15 cellular contexts compared by ENCODE assay signal in the genomic region with DNA sequence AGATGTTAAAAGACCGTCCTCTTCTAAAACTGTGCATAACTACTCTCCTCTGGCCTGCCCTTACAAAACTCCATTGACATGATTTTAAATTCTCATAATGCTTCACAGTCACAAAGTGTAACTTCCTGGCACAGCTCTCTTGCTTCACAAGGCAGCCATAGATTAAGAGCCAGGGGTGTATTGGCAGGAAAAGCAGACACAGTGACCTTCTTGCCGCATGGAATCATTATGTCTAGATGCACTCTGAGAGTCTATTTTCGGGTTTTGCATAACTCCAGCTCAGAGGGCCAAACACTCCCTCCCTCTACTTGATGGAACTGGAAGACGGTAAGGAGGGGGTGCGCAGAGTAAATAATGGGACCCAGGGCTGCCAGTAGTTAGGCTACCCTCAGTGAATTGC.
DNase-seq lines count a peak whose midpoint lies in the region; ATAC-seq and TF ChIP-seq lines count a peak whose summit lies in the region.
"Had no signal": no experiment of that assay in that cellular context is flagged by ENCODE, and none has a peak within 500 bp of the region (broad histone marks: within the 10 kb centered on the region; RNA-seq: fewer than 3 reads in every experiment).

No MANE protein-coding gene starts in this region.

- no peak overlapping the region for H3K4me2 ChIP-seq in GM23338

- no peaks in the 10 kb centered on the region for H3K9me3 ChIP-seq in heart left ventricle
- H3K9me3 ChIP-seq in CD4-positive, alpha-beta memory T cell (ENCODE audit: control insufficient read depth in 1 of 2, low read length in 2 of 2), result no peaks in the 10 kb centered on the region

- no peaks in the 10 kb centered on the region for H4K20me1 ChIP-seq in GM23338 (replicated peaks; ENCODE audit: insufficient read depth)

- POLR2A ChIA-PET in CD4-positive, alpha-beta memory T cell (lab: Charles Lee; ENCODE audit: partially characterized antibody), result no interaction called here

- no peak overlapping the region for H3K27ac Mint-ChIP-seq in GM23338
- no peak overlapping the region for H3K27ac Mint-ChIP-seq in activated naive CD8-positive, alpha-beta T cell treated with anti-CD3 and anti-CD28 coated beads, Interleukin-2, amount 50 U/mL, for 24 hours
- no peak overlapping the region for H3K27ac Mint-ChIP-seq in CD4-positive, alpha-beta memory T cell

- intact Hi-C loops in heart left ventricle (cut with DNase I), result loop anchor here in 3 of 10 donors (5.0 kb wide), 4 partner anchors 37 to 112 kb away; a partner anchor contains a TSS
- intact Hi-C loops in lower leg skin (cut with DNase I; ENCODE audit: low total_unique reads), result no loop called here
- intact Hi-C loops in CD4-positive, alpha-beta memory T cell (cut with micrococcal nuclease), result no loop called here

- CTCF ChIA-PET in CD4-positive, alpha-beta memory T cell (lab: Charles Lee; ENCODE audit: partially characterized antibody), result no interaction called here

- H3K27me3 Mint-ChIP-seq in GM23338 (ENCODE audit: insufficient read depth, low read depth, poor library complexity), result no peaks in the 10 kb centered on the region
- no peaks in the 10 kb centered on the region for H3K27me3 Mint-ChIP-seq in activated naive CD8-positive, alpha-beta T cell treated with anti-CD3 and anti-CD28 coated beads, Interleukin-2, amount 50 U/mL, for 24 hours
- no peaks in the 10 kb centered on the region for H3K27me3 Mint-ChIP-seq in CD4-positive, alpha-beta memory T cell
- H3K27me3 Mint-ChIP-seq: naive thymus-derived CD8-positive, alpha-beta T cell had no signal

- in situ Hi-C loops in ACHN (cut with HindIII; ENCODE audit: low pct_ligation_motif_present, low pct_unique_long_range_greater_than_20kb, low sequenced_read_pairs), result no loop called here

- H3K9me2 ChIP-seq in GM23338 (ENCODE audit: insufficient read depth), result no peaks in the 10 kb centered on the region

- DNase-seq in GM23338 (ENCODE audit: low spot score) (no peak), cardiac fibroblast (ENCODE audit: low read depth in 2 of 2) (peak; percentile 52 to 80), heart left ventricle (peak in 4 of 5 donors; percentile 44 to 59 (median 48)), putamen (ENCODE audit: low spot score) (peak; percentile 38), ACHN (no peak), lower leg skin (ENCODE audit: low spot score in 2 of 2) (no peak)
- DNase-seq in activated naive CD8-positive, alpha-beta T cell treated with anti-CD3 and anti-CD28 coated beads, Interleukin-2, amount 50 U/mL, for 24 hours, result no peak
- no peak for DNase-seq in CD4-positive, alpha-beta memory T cell
- DNase-seq: activated CD4-positive, CD25-positive, alpha-beta regulatory T cell treated with anti-CD3 and anti-CD28 coated beads, Interleukin-2, amount 50 U/mL, for 72 hours; activated naive CD4-positive, alpha-beta T cell; cerebellar nuclear complex; hippocampal formation; left colon; naive thymus-derived CD8-positive, alpha-beta T cell; T-helper 2 cell had no signal

- no peak for ATAC-seq in GM23338
- ATAC-seq in heart left ventricle, result peak; percentile 89 to 93 (median 92)
- no peak for ATAC-seq in activated naive CD8-positive, alpha-beta T cell treated with anti-CD3 and anti-CD28 coated beads, Interleukin-2, amount 50 U/mL, for 24 hours
- ATAC-seq: left colon; naive thymus-derived CD8-positive, alpha-beta T cell had no signal

- no peaks in the 10 kb centered on the region for H3K9me3 Mint-ChIP-seq in GM23338
- H3K9me3 Mint-ChIP-seq in activated naive CD8-positive, alpha-beta T cell treated with anti-CD3 and anti-CD28 coated beads, Interleukin-2, amount 50 U/mL, for 24 hours, result no peaks in the 10 kb centered on the region
- no peaks in the 10 kb centered on the region for H3K9me3 Mint-ChIP-seq in CD4-positive, alpha-beta memory T cell
- H3K9me3 Mint-ChIP-seq: naive thymus-derived CD8-positive, alpha-beta T cell had no signal

- 14 to 31% (median 28%) methylated on average over 5 of the region's 5 CpGs for WGBS in heart left ventricle, 4 donors
- WGBS in lower leg skin, 2 donors, result 56% methylated on average over 5 of the region's 5 CpGs

- H3K27me3 ChIP-seq in GM23338 (ENCODE audit: insufficient read depth), result no peaks in the 10 kb centered on the region
- H3K27me3 ChIP-seq in heart left ventricle, result no peaks in the 10 kb centered on the region
- no peaks in the 10 kb centered on the region for H3K27me3 ChIP-seq in CD4-positive, alpha-beta memory T cell (ENCODE audit: insufficient read depth, low read length)

- no peaks in the 10 kb centered on the region for H3K36me3 Mint-ChIP-seq in GM23338 (ENCODE audit: low read depth)
- H3K36me3 Mint-ChIP-seq in activated naive CD8-positive, alpha-beta T cell treated with anti-CD3 and anti-CD28 coated beads, Interleukin-2, amount 50 U/mL, for 24 hours (ENCODE audit: low read depth), result no peaks in the 10 kb centered on the region
- H3K36me3 Mint-ChIP-seq in CD4-positive, alpha-beta memory T cell, result peaks cover 0 to 9% of the 10 kb centered on the region in 2 donors

- no peak for TF ChIP-seq CTCF in GM23338 (conservative IDR thresholded peaks at IDR 0.05; ENCODE audit: low read depth in 2 of 2)
- TF ChIP-seq CTCF in cardiac fibroblast (IDR thresholded peaks at IDR 0.05; ENCODE audit: low read depth, low read length), result no peak
- no peak for TF ChIP-seq CTCF in heart left ventricle (IDR thresholded peaks at IDR 0.05)
- TF ChIP-seq CTCF in lower leg skin (IDR thresholded peaks at IDR 0.05), result no peak

- no peaks in the 10 kb centered on the region for H3F3A ChIP-seq in GM23338 (replicated peaks; ENCODE audit: low read depth)

- H3K36me3 ChIP-seq in GM23338 (ENCODE audit: insufficient read depth) (no peaks in the 10 kb centered on the region), heart left ventricle (peaks cover 0 to 13% (median 0%) of the 10 kb centered on the region in 9 donors)
- H3K36me3 ChIP-seq in CD4-positive, alpha-beta memory T cell (ENCODE audit: insufficient read depth, low read length), result no peaks in the 10 kb centered on the region

- H3K27ac ChIP-seq in GM23338 (ENCODE audit: low read depth) (0 out of 2 replicates have a peak overlapping the region, but pooled peaks have one; percentile 19), heart left ventricle (peak overlapping the region; percentile 8 to 90 (median 72))
- no peak overlapping the region for H3K27ac ChIP-seq in CD4-positive, alpha-beta memory T cell (ENCODE audit: low read depth, low read length)

- H3K4me1 ChIP-seq in GM23338 (ENCODE audit: insufficient read depth) (peaks cover 23% of the 10 kb centered on the region), heart left ventricle (peaks cover 9 to 54% (median 32%) of the 10 kb centered on the region in 12 donors)
- no peaks in the 10 kb centered on the region for H3K4me1 ChIP-seq in CD4-positive, alpha-beta memory T cell (ENCODE audit: insufficient read depth, low read length)

- no peak overlapping the region for H3K4me3 Mint-ChIP-seq in GM23338
- no peak overlapping the region for H3K4me3 Mint-ChIP-seq in activated naive CD8-positive, alpha-beta T cell treated with anti-CD3 and anti-CD28 coated beads, Interleukin-2, amount 50 U/mL, for 24 hours
- no peak overlapping the region for H3K4me3 Mint-ChIP-seq in CD4-positive, alpha-beta memory T cell
- H3K4me3 Mint-ChIP-seq: naive thymus-derived CD8-positive, alpha-beta T cell had no signal

- H3K79me2 ChIP-seq in GM23338 (replicated peaks; ENCODE audit: insufficient read depth), result 0 out of 2 replicates have a peak, but pooled peaks cover 3% of the 10 kb centered on the region

- H2AFZ ChIP-seq in GM23338, result no peak overlapping the region

- H3K4me3 ChIP-seq in GM23338 (no peak overlapping the region), cardiac fibroblast (replicated peaks in 1 of 2; ENCODE audit: low read depth in 2 of 2, low read length in 2 of 2) (no peak overlapping the region), heart left ventricle (peak overlapping the region in 1 of 12 donors; percentile 9), lower leg skin (ENCODE audit: low read depth, poor library complexity, severe bottlenecking) (no peak overlapping the region)
- H3K4me3 ChIP-seq in CD4-positive, alpha-beta memory T cell (ENCODE audit: low read length in 2 of 2), result no peak overlapping the region

- peaks cover 34% of the 10 kb centered on the region for H3K4me1 Mint-ChIP-seq in GM23338
- peaks cover 2% of the 10 kb centered on the region for H3K4me1 Mint-ChIP-seq in activated naive CD8-positive, alpha-beta T cell treated with anti-CD3 and anti-CD28 coated beads, Interleukin-2, amount 50 U/mL, for 24 hours
- H3K4me1 Mint-ChIP-seq in CD4-positive, alpha-beta memory T cell, result peaks cover 0 to 4% (median 2%) of the 10 kb centered on the region in 4 donors

- TF ChIP-seq POLR2A in heart left ventricle (IDR thresholded peaks at IDR 0.05) (no peak), lower leg skin (IDR thresholded peaks at IDR 0.05) (no peak)

TF ChIP-seq in GM23338, 12 proteins besides CTCF, POLR2A, EP300 and RAD21 (continues in another document):
- no peak for TF ChIP-seq POLR2AphosphoS5 (IDR thresholded peaks at IDR 0.05; ENCODE audit: low read depth)

Comparison
In these comparisons a context has a peak if more than half of its experiments do, and no peak if none do; other contexts are left out.
1. ATAC-seq: peak in heart left ventricle (4 of 4); none in GM23338 (single experiment) and activated naive CD8-positive, alpha-beta T cell treated with anti-CD3 and anti-CD28 coated beads, Interleukin-2, amount 50 U/mL, for 24 hours (single experiment).
2. DNase-seq: peak in cardiac fibroblast (2 of 2), heart left ventricle (4 of 5) and putamen (single experiment); none in GM23338 (single experiment), ACHN (single experiment), activated naive CD8-positive, alpha-beta T cell treated with anti-CD3 and anti-CD28 coated beads, Interleukin-2, amount 50 U/mL, for 24 hours (single experiment), lower leg skin (0 of 2) and CD4-positive, alpha-beta memory T cell (0 of 5).